9 cellular contexts compared by ENCODE assay signal in genomic region chr2:169069341-169069740, GRCh38. TPM values are rescaled to one million over a fixed set of nuclear protein-coding genes. Genes with fewer than 3 reads are reported as not detected.
A peak's percentile ranks its signal among the peaks of the same experiment; 100 is the strongest.
DNase-seq lines count a peak whose midpoint lies in the region; ATAC-seq and TF ChIP-seq lines count a peak whose summit lies in the region.
"Had no signal": no experiment of that assay in that cellular context is flagged by ENCODE, and none has a peak within 500 bp of the region (broad histone marks: within the 10 kb centered on the region; RNA-seq: fewer than 3 reads in every experiment).

DHRS9 (plus strand) TSS chr2:169069563; CDS start chr2:169081582, 12,019 bp downstream.

- intact Hi-C loops in ovary (cut with DNase I): no loop called here

- no peaks in the 10 kb centered on the region for H3K36me3 ChIP-seq in ovary

- H3K9me3 ChIP-seq in ovary: no peaks in the 10 kb centered on the region

- no peaks in the 10 kb centered on the region for H3K27me3 ChIP-seq in ovary

- POLR2A ChIA-PET in RWPE1 (lab: Yijun Ruan, JAX; ENCODE audit: low non-redundant PET): no interaction called here

- H3K27ac ChIP-seq in RWPE1 (peak within 1 kb of the TSS; percentile 59), ovary (no peak within 1 kb of the TSS)

- no peaks in the 10 kb centered on the region for H3K4me1 ChIP-seq in ovary (ENCODE audit: insufficient read depth)

- TF ChIP-seq CTCF in RWPE1 (conservative IDR thresholded peaks at IDR 0.05; ENCODE audit: low read depth) (no peak), fibroblast of the aortic adventitia (IDR thresholded peaks at IDR 0.05; ENCODE audit: insufficient read depth, low read length) (no peak), ovary (IDR thresholded peaks at IDR 0.05) (no peak)

- no peak for TF ChIP-seq POLR2A in ovary (IDR thresholded peaks at IDR 0.05)

- peak; percentile 36 for DNase-seq in activated T-cell treated with anti-CD3 and anti-CD28 coated beads for 48 hours (ENCODE audit: low read depth)
- no peak for DNase-seq in activated T-cell treated with anti-CD3 and anti-CD28 coated beads for 4 hours
- DNase-seq in RWPE1 (ENCODE audit: low spot score): peak; percentile 84
- DNase-seq in fibroblast of the aortic adventitia (ENCODE audit: low read depth): peak; percentile 26
- DNase-seq in stimulated activated naive CD8-positive, alpha-beta T cell treated with anti-CD3 and anti-CD28 coated beads, Interleukin-15, Interleukin-2, amounts not matched to agents 100 U/mL and 50 U/mL, for 24 hours: peak; percentile 34
- DNase-seq in ovary: no peak
- DNase-seq in NCI-H526 (lab: John Stamatoyannopoulos, UW): no peak
- DNase-seq: small intestine had no signal

- CTCF ChIA-PET in RWPE1 (lab: Yijun Ruan, JAX): interaction anchor here (0.9 kb wide), 1 partner anchor 40 kb away, joined by 4 read pairs; no protein-coding TSS in a partner anchor

- no peak for TF ChIP-seq EP300 in ovary (IDR thresholded peaks at IDR 0.05)

- 66 to 81% (median 79%) methylated on average over 5 of the region's 5 CpGs for WGBS in ovary, 3 donors

- H3K4me3 ChIP-seq in fibroblast of the aortic adventitia (ENCODE audit: low read depth, low read length) (no peak within 1 kb of the TSS), ovary (no peak within 1 kb of the TSS)

- ATAC-seq in stimulated activated naive CD8-positive, alpha-beta T cell treated with anti-CD3 and anti-CD28 coated beads, Interleukin-15, Interleukin-2, amounts not matched to agents 100 U/mL and 50 U/mL, for 24 hours: peak; percentile 92
- no peak for ATAC-seq in HG03039 (IDR thresholded peaks at IDR 0.05; ENCODE audit: unreplicated experiment)

RNA-seq across cellular contexts. Expression of gene DHRS9, which starts in this region (rescaled TPM):
- total RNA-seq in fibroblast of the aortic adventitia (ENCODE audit: low replicate concordance) (0.36 TPM in 1 of 2 replicates, not detected in the other), ovary (1 to 10 TPM in 1 of 7 donors, under 1 TPM in 5, not detected in 1; 0.23 to 1.6 (median 0.30) TPM)
- 10 to 100 TPM in 1 of 2 donors, under 1 TPM in 1; 0.54 to 19.5 TPM for polyA plus RNA-seq in ovary

Comparison
In these comparisons a context has a peak if more than half of its experiments do, and no peak if none do; other contexts are left out.
1. DNase-seq: peak in activated T-cell treated with anti-CD3 and anti-CD28 coated beads for 48 hours (single experiment), RWPE1 (single experiment) and stimulated activated naive CD8-positive, alpha-beta T cell treated with anti-CD3 and anti-CD28 coated beads, Interleukin-15, Interleukin-2, amounts not matched to agents 100 U/mL and 50 U/mL, for 24 hours (single experiment); none in activated T-cell treated with anti-CD3 and anti-CD28 coated beads for 4 hours (single experiment), ovary (0 of 5) and NCI-H526 (0 of 2).
2. Peak in DNase-seq in fibroblast of the aortic adventitia; RNA of the gene not detected or under 1 TPM.